In genomic region chr3:54086639-54087405, GRCh38 we compare ENCODE assay signal across 16 cellular contexts. TPM values are rescaled to one million over a fixed set of nuclear protein-coding genes. Genes with fewer than 3 reads are reported as not detected.
"Had no signal": no experiment of that assay in that cellular context is flagged by ENCODE, and none has a peak within 500 bp of the region (broad histone marks: within the 10 kb centered on the region; RNA-seq: fewer than 3 reads in every experiment).

No MANE protein-coding gene starts in this region.

- H3K27ac ChIP-seq: dorsolateral prefrontal cortex, psoas muscle, sigmoid colon, thoracic aorta, VCaP had no signal

- H3K9me3 Mint-ChIP-seq: activated CD4-positive, alpha-beta memory T cell treated with anti-CD3 and anti-CD28 coated beads, Interleukin-2, amount 10 ng/mL, durations not matched to agents 7 days and 5 days; activated naive CD4-positive, alpha-beta T cell treated with anti-CD3 and anti-CD28 coated beads, Interleukin-2, amount 50 U/mL, for 24 hours; activated T-cell treated with anti-CD3 and anti-CD28 coated beads, Interleukin-2, amount 50 U/mL, for 24 hours; natural killer cell; stimulated activated effector memory CD8-positive, alpha-beta T cell treated with anti-CD3 and anti-CD28 coated beads, Interleukin-12 subunit alpha, Interleukin-12 subunit beta, amount 100 ng/mL, for 72 hours had no signal

- H3K36me3 Mint-ChIP-seq: activated naive CD4-positive, alpha-beta T cell treated with anti-CD3 and anti-CD28 coated beads, Interleukin-2, amount 50 U/mL, for 24 hours; natural killer cell; stimulated activated effector memory CD8-positive, alpha-beta T cell treated with anti-CD3 and anti-CD28 coated beads, Interleukin-12 subunit alpha, Interleukin-12 subunit beta, amount 100 ng/mL, for 72 hours had no signal

- H3K9me3 ChIP-seq: psoas muscle, sigmoid colon, thoracic aorta had no signal

- H3K4me3 Mint-ChIP-seq: activated CD4-positive, alpha-beta memory T cell treated with anti-CD3 and anti-CD28 coated beads, Interleukin-2, amount 10 ng/mL, durations not matched to agents 7 days and 5 days; activated naive CD4-positive, alpha-beta T cell treated with anti-CD3 and anti-CD28 coated beads, Interleukin-2, amount 50 U/mL, for 24 hours; activated T-cell treated with anti-CD3 and anti-CD28 coated beads, Interleukin-2, amount 50 U/mL, for 24 hours; natural killer cell; stimulated activated effector memory CD8-positive, alpha-beta T cell treated with anti-CD3 and anti-CD28 coated beads, Interleukin-12 subunit alpha, Interleukin-12 subunit beta, amount 100 ng/mL, for 72 hours had no signal

- ATAC-seq: natural killer cell had no signal

- DNase-seq: activated CD4-positive, alpha-beta memory T cell treated with anti-CD3 and anti-CD28 coated beads, Interleukin-2, amount 10 ng/mL, durations not matched to agents 7 days and 5 days; activated effector memory CD4-positive, alpha-beta T cell treated with Interleukin-2 at 50 U/mL for 16 hours; activated T-cell treated with anti-CD3 and anti-CD28 coated beads, Interleukin-2, amount 50 U/mL, for 24 hours; mammary epithelial cell; natural killer cell; psoas muscle; sigmoid colon; stimulated activated CD4-positive, alpha-beta T cell treated with anti-CD3 and anti-CD28 coated beads, Interleukin-12 subunit alpha, Interleukin-12 subunit beta, amount 100 ng/mL, for 4 hours; stimulated activated CD4-positive, alpha-beta T cell treated with anti-CD3 and anti-CD28 coated beads, Interleukin-2, amount 100 ng/mL, for 24 hours had no signal

- H3K27ac Mint-ChIP-seq: activated CD4-positive, alpha-beta memory T cell treated with anti-CD3 and anti-CD28 coated beads, Interleukin-2, amount 10 ng/mL, durations not matched to agents 7 days and 5 days; activated naive CD4-positive, alpha-beta T cell treated with anti-CD3 and anti-CD28 coated beads, Interleukin-2, amount 50 U/mL, for 24 hours; activated T-cell treated with anti-CD3 and anti-CD28 coated beads, Interleukin-2, amount 50 U/mL, for 24 hours; natural killer cell; stimulated activated effector memory CD8-positive, alpha-beta T cell treated with anti-CD3 and anti-CD28 coated beads, Interleukin-12 subunit alpha, Interleukin-12 subunit beta, amount 100 ng/mL, for 72 hours had no signal

- H3K36me3 ChIP-seq: sigmoid colon, thoracic aorta had no signal

- H3K4me1 Mint-ChIP-seq: activated CD4-positive, alpha-beta memory T cell treated with anti-CD3 and anti-CD28 coated beads, Interleukin-2, amount 10 ng/mL, durations not matched to agents 7 days and 5 days; natural killer cell; stimulated activated effector memory CD8-positive, alpha-beta T cell treated with anti-CD3 and anti-CD28 coated beads, Interleukin-12 subunit alpha, Interleukin-12 subunit beta, amount 100 ng/mL, for 72 hours had no signal

RNA-seq across cellular contexts. Expression of gene CACNA2D3, which starts 35.5 kb away (rescaled TPM):
- total RNA-seq: activated CD4-positive, alpha-beta memory T cell treated with anti-CD3 and anti-CD28 coated beads, Interleukin-2, amount 10 ng/mL, durations not matched to agents 7 days and 5 days; glomerular endothelial cell; T-helper 1 cell treated with Interleukin-12 subunit alpha and Interleukin-12 subunit beta and Interleukin-4 antibody, amounts not matched to agents 30 ng/mL and 1 ng/mL, for 36 hours had no signal
